Comparison of ENCODE assay signal across 8 cellular contexts in genomic region chr11:118605116-118605867, GRCh38. TPM values are rescaled to one million over a fixed set of nuclear protein-coding genes. Genes with fewer than 3 reads are reported as not detected.
DNase-seq lines count a peak whose midpoint lies in the region; ATAC-seq and TF ChIP-seq lines count a peak whose summit lies in the region.

No MANE protein-coding gene starts in this region.

- H3K4me3 ChIP-seq in BE2C (ENCODE audit: low read depth, low read length) = no peak overlapping the region
- no peak overlapping the region for H3K4me3 ChIP-seq in cardiac muscle cell
- H3K4me3 ChIP-seq in psoas muscle = no peak overlapping the region

- WGBS in psoas muscle, 3 donors = 47 to 51% (median 50%) methylated on average over 10 of the region's 10 CpGs

- peaks cover 23% of the 10 kb centered on the region for H3K36me3 ChIP-seq in BE2C
- peaks cover 16% of the 10 kb centered on the region for H3K36me3 ChIP-seq in cardiac muscle cell
- H3K36me3 ChIP-seq in psoas muscle (ENCODE audit: insufficient read depth in 1 of 2, low read depth in 1 of 2) = peaks cover 2 to 28% of the 10 kb centered on the region in 2 donors

- intact Hi-C loops in psoas muscle (cut with DNase I) = loop anchor here (5.0 kb wide), 3 partner anchors 37 to 1073 kb away; no protein-coding TSS in a partner anchor

- H3K27me3 ChIP-seq in BE2C = no peaks in the 10 kb centered on the region
- peaks cover 33% of the 10 kb centered on the region for H3K27me3 ChIP-seq in cardiac muscle cell
- H3K27me3 ChIP-seq in psoas muscle (ENCODE audit: insufficient read depth in 3 of 3, low read length in 2 of 3) = no peaks in the 10 kb centered on the region

- ATAC-seq in SK-N-SH treated with all-trans-retinoic acid at 6 μM for 48 hours (peak; percentile 32), psoas muscle (peak; percentile 3 to 35 (median 31)), HG02678 (IDR thresholded peaks at IDR 0.05; ENCODE audit: unreplicated experiment) (no peak)

- peak overlapping the region; percentile 39 for H3K27ac ChIP-seq in cardiac muscle cell
- peak overlapping the region; percentile 53 for H3K27ac ChIP-seq in psoas muscle

- H3K4me1 ChIP-seq in BE2C (peaks cover 27% of the 10 kb centered on the region), cardiac muscle cell (ENCODE audit: low read depth) (peaks cover 20% of the 10 kb centered on the region), psoas muscle (no peaks in the 10 kb centered on the region)

- TF ChIP-seq CTCF in BE2C (IDR thresholded peaks at IDR 0.05; ENCODE audit: low read depth, low read length) (no peak), cardiac muscle cell (IDR thresholded peaks at IDR 0.05; ENCODE audit: low read depth, low read length) (no peak), psoas muscle (IDR thresholded peaks at IDR 0.05) (no peak)

- peak; percentile 78 for DNase-seq in BE2C
- DNase-seq in cardiac muscle cell (ENCODE audit: low read depth in 1 of 2, low spot score in 1 of 2) = peak; percentile 75 to 97
- DNase-seq in psoas muscle = peak; percentile 80 to 86
- DNase-seq in NCI-H2107 treated with DMSO at 0.1 percent for 48 hours (lab: John Stamatoyannopoulos, UW; ENCODE audit: unreplicated experiment) = no peak
- DNase-seq in stimulated activated CD4-positive, alpha-beta T cell treated with anti-CD3 and anti-CD28 coated beads, Interleukin-15, amount 100 ng/mL, for 24 hours = no peak
- no peak for DNase-seq in CD1c-positive myeloid dendritic cell (ENCODE audit: extremely low spot score)

- H3K9me3 ChIP-seq in BE2C (no peaks in the 10 kb centered on the region), cardiac muscle cell (ENCODE audit: low read depth) (no peaks in the 10 kb centered on the region), psoas muscle (no peaks in the 10 kb centered on the region)

TF ChIP-seq in SK-N-SH treated with all-trans-retinoic acid at 6 μM for 48 hours, 23 proteins besides CTCF, POLR2A, EP300 and RAD21:
- TF ChIP-seq CSDC2 (CRISPR knock-in tag; IDR thresholded peaks at IDR 0.05) = no peak
- peak; percentile 40; the same call in 1 of the 2 replicates for TF ChIP-seq TSHZ2 (CRISPR knock-in tag; IDR thresholded peaks at IDR 0.05)
- TF ChIP-seq TCF4 (CRISPR knock-in tag; IDR thresholded peaks at IDR 0.05; ENCODE audit: borderline replicate concordance) = peak; percentile 71
TF ChIP-seq in SK-N-SH treated with all-trans-retinoic acid at 6 μM for 48 hours: peak in this region for 2.

RNA-seq across cellular contexts. Expression of gene PHLDB1, which starts 2.1 kb away (rescaled TPM):
- 33.9 TPM for polyA plus RNA-seq in BE2C (2012; ENCODE audit: insufficient read depth, insufficient read length, low read depth)
- 95.7 and 126 TPM in 2 replicates for total RNA-seq in cardiac muscle cell
- polyA plus RNA-seq in cardiac muscle cell = 56.7 and 60.2 TPM in 2 replicates
- total RNA-seq in psoas muscle = 10 to 100 TPM; 27.7 to 45.8 (median 34.2) TPM
- 10 to 100 TPM; 12.6 to 19.2 (median 12.7) TPM for polyA plus RNA-seq in psoas muscle

RNA-seq across cellular contexts. Expression of gene ARCN1, which starts 33.1 kb away (rescaled TPM):
- polyA plus RNA-seq in BE2C (2012; ENCODE audit: insufficient read depth, insufficient read length, low read depth) = 143 TPM
- 77.6 and 94.3 TPM in 2 replicates for total RNA-seq in cardiac muscle cell
- polyA plus RNA-seq in cardiac muscle cell = 117 and 124 TPM in 2 replicates
- total RNA-seq in psoas muscle = 10 to 100 TPM; 54.2 to 65.7 (median 60.1) TPM
- polyA plus RNA-seq in psoas muscle = 10 to 100 TPM; 49.4 to 76.3 (median 73.9) TPM

RNA-seq across cellular contexts. Expression of gene IFT46, which starts 39.6 kb away (rescaled TPM):
- polyA plus RNA-seq in BE2C (2012; ENCODE audit: insufficient read depth, insufficient read length, low read depth) = 19.9 TPM
- total RNA-seq in cardiac muscle cell = 22.0 and 25.2 TPM in 2 replicates
- 24.5 and 24.8 TPM in 2 replicates for polyA plus RNA-seq in cardiac muscle cell
- 10 to 100 TPM; 10.2 to 16.0 (median 13.4) TPM for total RNA-seq in psoas muscle
- polyA plus RNA-seq in psoas muscle = 10 to 100 TPM in 2 of 3 donors, 1 to 10 TPM in 1; 5.1 to 28.5 (median 11.7) TPM

Comparison
In these comparisons a context has a peak if more than half of its experiments do, and no peak if none do; other contexts are left out.
1. DNase-seq: peak in BE2C (single experiment), cardiac muscle cell (2 of 2) and psoas muscle (2 of 2); none in NCI-H2107 treated with DMSO at 0.1 percent for 48 hours (single experiment), stimulated activated CD4-positive, alpha-beta T cell treated with anti-CD3 and anti-CD28 coated beads, Interleukin-15, amount 100 ng/mL, for 24 hours (single experiment) and CD1c-positive myeloid dendritic cell (single experiment).